ENCODE assay signal across 8 cellular contexts in genomic region chr5:146041180-146041789, GRCh38.
A peak's percentile ranks its signal among the peaks of the same experiment; 100 is the strongest.
DNase-seq lines count a peak whose midpoint lies in the region; ATAC-seq and TF ChIP-seq lines count a peak whose summit lies in the region.

No MANE protein-coding gene starts in this region.

- DNase-seq in HCT116 (ENCODE audit: low read depth, low spot score) = no peak
- DNase-seq in Peyer's patch = no peak
- DNase-seq in right atrium auricular region (ENCODE audit: low spot score) = no peak
- DNase-seq in aorta = no peak
- no peak for DNase-seq in GM10248 (ENCODE audit: extremely low spot score)
- no peak for DNase-seq in GM20000 (ENCODE audit: low spot score)
- DNase-seq in NCI-H1105 (lab: John Stamatoyannopoulos, UW) = no peak

- H3K79me2 ChIP-seq in HCT116 (ENCODE audit: insufficient read depth, low read length) = no peaks in the 10 kb centered on the region

- RAD21 ChIA-PET in HCT116 (lab: Charles Lee; ENCODE audit: low non-redundant PET in 1 of 2, low total read pairs in 2 of 2, uncharacterized antibody in 2 of 2, unreplicated experiment in 2 of 2) = interaction anchor here in 1 of 2 experiments (1.2 kb wide), 1 partner anchor 133 kb away, joined by 4 read pairs; no protein-coding TSS in a partner anchor

- H3K4me1 ChIP-seq in HCT116 (ENCODE audit: control insufficient read depth in 1 of 2, insufficient read depth in 2 of 2, low read length in 2 of 2) (peaks cover 22 to 29% of the 10 kb centered on the region in 2 experiments), Peyer's patch (peaks cover 0 to 35% (median 0%) of the 10 kb centered on the region in 4 donors), right atrium auricular region (peaks cover 0 to 12% of the 10 kb centered on the region in 2 donors), aorta (ENCODE audit: control insufficient read depth in 1 of 2, insufficient read depth in 2 of 2, low read length in 2 of 2) (no peaks in the 10 kb centered on the region)

- H3K4me3 ChIP-seq in HCT116 (replicated peaks in 1 of 2; ENCODE audit: low read depth in 1 of 2, low read length in 2 of 2) (no peak overlapping the region), Peyer's patch (no peak overlapping the region), right atrium auricular region (no peak overlapping the region), aorta (ENCODE audit: low read length in 2 of 2) (no peak overlapping the region)

- POLR2A ChIA-PET in HCT116 (lab: Charles Lee) = interaction anchor here (1.0 kb wide), 1 partner anchor 106 kb away, joined by 3 read pairs; no protein-coding TSS in a partner anchor
- POLR2A ChIA-PET in GM10248 (lab: Yijun Ruan, JAX) = no interaction called here

- WGBS in aorta, 2 donors = 82 to 84% methylated on average over 10 of the region's 10 CpGs

- TF ChIP-seq POLR2A in HCT116 (IDR thresholded peaks at IDR 0.05; ENCODE audit: borderline replicate concordance, extremely low read depth, insufficient read depth, insufficient read length) (no peak), Peyer's patch (IDR thresholded peaks at IDR 0.05) (no peak)

- no peaks in the 10 kb centered on the region for H3K27me3 ChIP-seq in HCT116 (ENCODE audit: insufficient read depth, low read length)
- no peaks in the 10 kb centered on the region for H3K27me3 ChIP-seq in Peyer's patch
- H3K27me3 ChIP-seq in right atrium auricular region = no peaks in the 10 kb centered on the region
- H3K27me3 ChIP-seq in aorta (ENCODE audit: control insufficient read depth in 1 of 2, insufficient read depth in 2 of 2, low read length in 1 of 2) = no peaks in the 10 kb centered on the region

- no peak overlapping the region; the same call in 1 of the 2 replicates for H3K4me2 ChIP-seq in HCT116 (ENCODE audit: low read length)

- TF ChIP-seq RAD21 in HCT116 (IDR thresholded peaks at IDR 0.05; ENCODE audit: low read depth) = peak; percentile 53

- CTCF ChIA-PET in HCT116 (lab: Charles Lee) = interaction anchor here (0.6 to 2.1 kb wide), 14 partner anchors 8 to 748 kb away, joined by 3 to 9 read pairs (median 4); partner anchors contain the start of gene PRELID2
- CTCF ChIA-PET in GM10248 (lab: Yijun Ruan, JAX) = interaction anchor here (1.0 to 4.8 kb wide), 6 partner anchors 9 to 15 kb away, joined by 3 to 22 read pairs (median 6); no protein-coding TSS in a partner anchor

- H3K9me2 ChIP-seq in HCT116 (ENCODE audit: insufficient read depth) = no peaks in the 10 kb centered on the region

- peak; percentile 74 for ATAC-seq in HCT116
- no peak for ATAC-seq in aorta (ENCODE audit: low FRiP score)

- H3K27ac ChIP-seq in HCT116 (ENCODE audit: low read depth, low read length) (no peak overlapping the region), Peyer's patch (peak overlapping the region in 1 of 4 donors; percentile 51), right atrium auricular region (peak overlapping the region; percentile 33 to 57), aorta (ENCODE audit: low read depth in 1 of 2, low read length in 2 of 2) (no peak overlapping the region)

- intact Hi-C loops in HCT116 (cut with micrococcal nuclease) = no loop called here
- intact Hi-C loops in aorta (cut with DNase I) = loop anchor here in 1 of 2 donors (10.0 kb wide), 1 partner anchor 1836 kb away; no protein-coding TSS in a partner anchor

- no peaks in the 10 kb centered on the region for H3K9me3 ChIP-seq in HCT116 (ENCODE audit: control insufficient read depth in 1 of 2, insufficient read depth in 1 of 2, low read depth in 1 of 2, low read length in 2 of 2)
- no peaks in the 10 kb centered on the region for H3K9me3 ChIP-seq in Peyer's patch
- H3K9me3 ChIP-seq in right atrium auricular region = no peaks in the 10 kb centered on the region
- H3K9me3 ChIP-seq in aorta (ENCODE audit: control insufficient read depth, low read length) = no peaks in the 10 kb centered on the region

- BruUV-seq in HCT116 (replicated peaks; lab: Mats Ljungman, UMichigan) = no TSS peak

- TF ChIP-seq CTCF in GM12872 (IDR thresholded peaks at IDR 0.05; ENCODE audit: insufficient read depth, low read depth, low read length) = peak; percentile 57; the same call in 2 of the 3 replicates
- TF ChIP-seq CTCF in HCT116 (IDR thresholded peaks at IDR 0.05 in 2 of 3, conservative IDR thresholded peaks at IDR 0.05 in 1 of 3; ENCODE audit: borderline replicate concordance in 1 of 3, insufficient read depth in 1 of 3, low read depth in 2 of 3, low read length in 2 of 3) = peak; percentile 37 to 68 (median 47); a peak in 5 of 6 replicates
- peak in 4 of 6 experiments; percentile 12 to 44 (median 34) for TF ChIP-seq CTCF in Peyer's patch (IDR thresholded peaks at IDR 0.05)
- TF ChIP-seq CTCF in right atrium auricular region (IDR thresholded peaks at IDR 0.05) = peak in 1 of 2 donors; percentile 53
- TF ChIP-seq CTCF in GM10248 (IDR thresholded peaks at IDR 0.05; ENCODE audit: control extremely low read depth, extremely low read depth, low read depth, missing control alignments) = no peak
- no peak for TF ChIP-seq CTCF in GM20000 (IDR thresholded peaks at IDR 0.05; ENCODE audit: extremely low read depth, missing control alignments)

- no peak overlapping the region for H3K9ac ChIP-seq in HCT116 (ENCODE audit: low read length)

- H4K20me1 ChIP-seq in HCT116 (ENCODE audit: insufficient read depth) = no peaks in the 10 kb centered on the region

- H2AFZ ChIP-seq in HCT116 (ENCODE audit: low read depth, low read length, poor library complexity, severe bottlenecking) = no peak overlapping the region

- H3K36me3 ChIP-seq in HCT116 (ENCODE audit: control insufficient read depth in 1 of 2, insufficient read depth in 2 of 2, low read length in 2 of 2) = no peaks in the 10 kb centered on the region; a peak in 1 of 4 replicates
- H3K36me3 ChIP-seq in Peyer's patch = no peaks in the 10 kb centered on the region
- no peaks in the 10 kb centered on the region for H3K36me3 ChIP-seq in right atrium auricular region
- no peaks in the 10 kb centered on the region for H3K36me3 ChIP-seq in aorta (ENCODE audit: control insufficient read depth in 1 of 2, insufficient read depth in 2 of 2, low read length in 1 of 2)

TF ChIP-seq in HCT116, 20 proteins besides CTCF, POLR2A, EP300 and RAD21 (continues in another document):
- no peak for TF ChIP-seq FOSL1 (IDR thresholded peaks at IDR 0.05; ENCODE audit: low read depth)
- no peak for TF ChIP-seq ZFX (IDR thresholded peaks at IDR 0.05)
- no peak for TF ChIP-seq CEBPB (IDR thresholded peaks at IDR 0.05; ENCODE audit: low read depth)
- no peak for TF ChIP-seq ELF1 (IDR thresholded peaks at IDR 0.05; ENCODE audit: borderline replicate concordance, low read depth)
- TF ChIP-seq ATF3 (IDR thresholded peaks at IDR 0.05) = no peak
- no peak for TF ChIP-seq EZH2 (IDR thresholded peaks at IDR 0.05)
- TF ChIP-seq SRF (IDR thresholded peaks at IDR 0.05; ENCODE audit: low read depth) = no peak
- no peak for TF ChIP-seq POLR2AphosphoS5 (IDR thresholded peaks at IDR 0.05; ENCODE audit: low read depth, low read length)
- TF ChIP-seq EGR1 (IDR thresholded peaks at IDR 0.05; ENCODE audit: low read depth) = no peak
- no peak for TF ChIP-seq ZNF274 (IDR thresholded peaks at IDR 0.05; ENCODE audit: low read depth, low read length)
- TF ChIP-seq CBX3 (IDR thresholded peaks at IDR 0.05; ENCODE audit: low read depth) = no peak
- TF ChIP-seq ZBTB33 (IDR thresholded peaks at IDR 0.05; ENCODE audit: extremely low read depth, insufficient replicate concordance, low read length) = no peak
- TF ChIP-seq YY1 (IDR thresholded peaks at IDR 0.05; ENCODE audit: extremely low read depth, insufficient replicate concordance, low read depth, low read length) = no peak
- no peak for TF ChIP-seq MAX (IDR thresholded peaks at IDR 0.05)
- TF ChIP-seq TCF7L2 (IDR thresholded peaks at IDR 0.05; ENCODE audit: borderline replicate concordance, extremely low read depth, insufficient read depth, insufficient read length) = no peak
- no peak for TF ChIP-seq SIN3A (IDR thresholded peaks at IDR 0.05; ENCODE audit: low read depth)
- no peak for TF ChIP-seq EZH2phosphoT487 (IDR thresholded peaks at IDR 0.05; ENCODE audit: borderline replicate concordance)

Comparison
In these comparisons a context has a peak if more than half of its experiments do, and no peak if none do; other contexts are left out.
1. CTCF ChIP-seq: peak in GM12872 (single experiment), HCT116 (3 of 3) and Peyer's patch (4 of 6); none in GM10248 (single experiment) and GM20000 (single experiment).
2. H3K27ac ChIP-seq: peak in right atrium auricular region (2 of 2); none in HCT116 (single experiment) and aorta (0 of 2).